Comparison of ENCODE assay signal across 12 cellular contexts in genomic region chr4:188903995-188904394, GRCh38.
"Had no signal": no experiment of that assay in that cellular context is flagged by ENCODE, and none has a peak within 500 bp of the region (broad histone marks: within the 10 kb centered on the region; RNA-seq: fewer than 3 reads in every experiment).

No MANE protein-coding gene starts in this region.

- ATAC-seq: gastrocnemius medialis; heart left ventricle; stimulated activated memory B cell treated with anti-CD40 and anti-IgM and Interleukin-4, amounts not matched to agents 10 μg/mL and 1 μg/mL and 100 μg/mL, for 72 hours had no signal

- H3K27ac ChIP-seq: gastrocnemius medialis, heart left ventricle had no signal

- FAIRE-seq: urothelium cell line had no signal

- H3K4me1 ChIP-seq: gastrocnemius medialis, heart left ventricle had no signal

- H3K36me3 ChIP-seq: gastrocnemius medialis, heart left ventricle had no signal

- H3K4me3 ChIP-seq: gastrocnemius medialis, heart left ventricle, lung had no signal

- DNase-seq: activated CD4-positive, alpha-beta T cell treated with anti-CD3 and anti-CD28 coated beads, Interleukin-2, amount 10 ng/mL, durations not matched to agents 7 days and 5 days; activated CD8-positive, alpha-beta memory T cell treated with anti-CD3 and anti-CD28 coated beads, Interleukin-2, amount 50 U/mL, for 48 hours; activated naive CD8-positive, alpha-beta T cell treated with anti-CD3 and anti-CD28 coated beads for 36 hours; amygdala; cortex of kidney; effector CD4-positive, alpha-beta T cell; gastrocnemius medialis; heart left ventricle; stimulated activated CD4-positive, alpha-beta T cell treated with anti-CD3 and anti-CD28 coated beads, Interleukin-2, amount 100 ng/mL, for 48 hours had no signal

- H3K9me3 ChIP-seq: gastrocnemius medialis, heart left ventricle had no signal

- H3K27me3 ChIP-seq: gastrocnemius medialis, heart left ventricle had no signal
